1 cellular context compared by ENCODE assay signal in the genomic region with DNA sequence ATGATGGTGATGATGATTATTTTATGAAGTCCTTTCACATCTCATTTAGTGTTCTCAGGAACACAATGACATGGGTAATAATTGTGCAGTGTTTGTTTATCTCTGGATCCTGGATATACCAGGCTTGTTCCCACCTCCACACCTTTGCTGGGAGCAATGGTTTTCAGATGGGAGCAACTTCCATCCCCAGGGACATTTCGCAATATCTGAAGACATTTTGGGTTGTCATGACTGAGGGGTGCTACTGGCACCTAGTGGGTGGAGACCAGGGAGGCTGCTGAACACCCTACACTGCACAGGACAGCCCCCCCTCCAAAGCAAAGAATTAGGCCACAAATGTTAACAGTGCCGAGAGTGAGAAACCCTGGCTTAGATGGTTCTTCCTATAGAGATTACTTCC.
TF ChIP-seq lines count a peak whose summit lies in the region.

No MANE protein-coding gene starts in this region.

TF ChIP-seq in HepG2, 621 proteins besides CTCF, POLR2A, EP300 and RAD21:
- TF ChIP-seq STAG1 (CRISPR knock-in tag; IDR thresholded peaks at IDR 0.05) (peak; percentile 40), ZNF180 (CRISPR knock-in tag; IDR thresholded peaks at IDR 0.05; ENCODE audit: borderline replicate concordance, low read depth) (no peak), ZKSCAN5 (CRISPR knock-in tag; IDR thresholded peaks at IDR 0.05) (no peak), CEBPB (IDR thresholded peaks at IDR 0.05; ENCODE audit: borderline replicate concordance, low read depth, low read length) (peak; percentile 94), CEBPG (CRISPR knock-in tag; IDR thresholded peaks at IDR 0.05) (peak; percentile 76)
TF ChIP-seq in HepG2: peak in this region for 3.
